ENCODE assay signal across 18 cellular contexts in the genomic region with DNA sequence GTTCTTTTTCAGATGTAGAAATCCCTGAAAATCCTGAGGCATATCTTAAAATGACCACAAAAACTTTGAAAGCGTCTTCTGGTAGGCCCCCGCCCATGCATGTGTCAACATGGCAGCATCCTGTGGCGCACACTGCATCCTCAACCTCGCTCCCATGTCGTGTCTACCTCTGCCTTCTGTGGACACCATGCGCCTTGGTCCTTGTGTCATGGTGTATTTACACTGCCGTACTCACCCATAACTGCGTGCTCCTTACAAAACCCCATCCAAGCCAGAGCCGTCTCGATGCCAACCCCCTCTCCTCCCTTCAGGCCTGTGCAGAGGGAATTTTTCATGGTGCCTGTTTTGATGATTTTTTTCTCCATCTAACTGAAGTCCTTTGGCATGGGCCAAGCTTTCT.
"Had no signal": no experiment of that assay in that cellular context is flagged by ENCODE, and none has a peak within 500 bp of the region (broad histone marks: within the 10 kb centered on the region; RNA-seq: fewer than 3 reads in every experiment).

No MANE protein-coding gene starts in this region.

- H3K4me3 ChIP-seq: cardiac muscle cell, thyroid gland had no signal

- DNase-seq: activated B cell treated with CpG ODN at 0.5 μM for 24 hours; activated CD4-positive, alpha-beta memory T cell treated with anti-CD3 and anti-CD28 coated beads, Interleukin-2, amount 10 ng/mL, durations not matched to agents 7 days and 5 days; activated CD4-positive, alpha-beta T cell treated with anti-CD3 and anti-CD28 coated beads for 48 hours; activated naive CD4-positive, alpha-beta T cell treated with anti-CD3 and anti-CD28 coated beads, Interleukin-2, amount 10 ng/mL, durations not matched to agents 7 days and 5 days; activated T-cell treated with anti-CD3 and anti-CD28 coated beads, Interleukin-2, amount 50 U/mL, for 1 hour; dermis blood vessel endothelial cell; effector memory CD8-positive, alpha-beta T cell; hippocampal formation; left colon; midbrain; SK-N-SH; stimulated activated CD4-positive, alpha-beta T cell treated with anti-CD3 and anti-CD28 coated beads, Interleukin-4, amount 100 ng/mL, for 24 hours; stimulated activated naive CD4-positive, alpha-beta T cell; T-cell; T-helper 9 cell; thyroid gland had no signal

- H3K27me3 ChIP-seq: cardiac muscle cell, thyroid gland had no signal

- ATAC-seq: effector memory CD8-positive, alpha-beta T cell; left colon; sciatic nerve; T-cell had no signal

- H3K9me3 ChIP-seq: SK-N-SH, thyroid gland had no signal
